Comparison of ENCODE assay signal across 9 cellular contexts in the genomic region with DNA sequence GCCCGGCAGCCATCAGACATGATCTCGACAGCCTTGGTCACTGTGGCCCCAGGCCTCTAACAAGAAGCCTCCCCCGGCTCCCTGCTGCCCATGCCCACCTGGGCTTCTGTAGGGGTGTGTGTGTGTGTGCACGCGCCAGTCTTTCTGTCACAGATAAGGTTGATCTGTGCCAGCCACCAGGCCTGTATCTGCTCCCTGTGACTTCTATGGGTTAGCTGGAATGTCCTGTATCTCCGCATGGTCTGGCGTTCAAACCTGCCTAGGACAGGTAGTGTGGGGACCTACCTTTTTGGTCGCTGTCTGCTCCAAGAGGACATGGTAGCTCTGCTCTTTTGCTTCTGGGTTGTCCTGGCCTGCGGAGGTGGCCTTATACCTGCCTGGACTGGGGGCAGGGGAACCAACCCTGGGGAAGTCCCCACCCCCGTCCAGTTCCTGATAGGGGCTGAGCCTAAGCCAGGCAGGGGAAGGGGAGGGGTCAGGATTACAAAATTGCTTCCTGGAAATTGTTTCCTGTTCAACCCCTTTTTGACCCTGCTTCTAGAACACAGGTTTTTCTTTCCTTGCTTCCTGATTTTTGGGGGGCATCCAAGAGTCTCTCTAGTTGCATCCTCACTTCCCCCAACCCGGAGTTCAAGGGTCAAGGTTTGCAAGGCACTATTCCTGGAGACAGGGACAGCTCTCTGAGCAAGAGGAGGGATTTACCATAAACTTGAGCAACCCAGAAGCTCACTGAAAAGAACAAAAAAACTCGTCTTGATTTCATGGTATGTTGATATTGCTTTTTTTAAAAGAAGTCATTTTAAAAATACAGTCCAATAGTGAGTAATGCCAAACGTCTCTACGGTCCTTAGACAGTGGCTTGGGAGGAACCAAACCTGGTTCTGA. TPM values are rescaled to one million over a fixed set of nuclear protein-coding genes. Genes with fewer than 3 reads are reported as not detected.
A peak's percentile ranks its signal among the peaks of the same experiment; 100 is the strongest.
DNase-seq lines count a peak whose midpoint lies in the region; ATAC-seq and TF ChIP-seq lines count a peak whose summit lies in the region.
"Had no signal": no experiment of that assay in that cellular context is flagged by ENCODE, and none has a peak within 500 bp of the region (broad histone marks: within the 10 kb centered on the region; RNA-seq: fewer than 3 reads in every experiment).

A gene with protein sequence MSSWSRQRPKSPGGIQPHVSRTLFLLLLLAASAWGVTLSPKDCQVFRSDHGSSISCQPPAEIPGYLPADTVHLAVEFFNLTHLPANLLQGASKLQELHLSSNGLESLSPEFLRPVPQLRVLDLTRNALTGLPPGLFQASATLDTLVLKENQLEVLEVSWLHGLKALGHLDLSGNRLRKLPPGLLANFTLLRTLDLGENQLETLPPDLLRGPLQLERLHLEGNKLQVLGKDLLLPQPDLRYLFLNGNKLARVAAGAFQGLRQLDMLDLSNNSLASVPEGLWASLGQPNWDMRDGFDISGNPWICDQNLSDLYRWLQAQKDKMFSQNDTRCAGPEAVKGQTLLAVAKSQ (minus strand): TSS at position 340 of the 885 bp plus-strand sequence. CDS start 23 bp downstream, at position 317.

- peak in 1 of 2 donors; percentile 52 for ATAC-seq in natural killer cell treated with Interleukin-12 subunit alpha and Interleukin-12 subunit beta and Interleukin-15 and Interleukin-18, amount 100 ng/mL, for 72 hours

- H3K4me1 Mint-ChIP-seq in natural killer cell treated with Interleukin-12 subunit alpha and Interleukin-12 subunit beta and Interleukin-15 and Interleukin-18, amount 100 ng/mL, for 72 hours (ENCODE audit: low read depth in 2 of 2): peaks cover 0 to 9% of the 10 kb centered on the region in 2 donors

- POLR2A ChIA-PET in GM10248 (lab: Yijun Ruan, JAX): no interaction called here

- intact Hi-C loops in posterior cingulate gyrus (cut with DNase I): no loop called here

- no peak within 1 kb of the TSS for H3K27ac ChIP-seq in Karpas-422 (ENCODE audit: low read length)

- H3K36me3 ChIP-seq in Karpas-422 (ENCODE audit: insufficient read depth, low read length): no peaks in the 10 kb centered on the region

- no peaks in the 10 kb centered on the region for H3K79me2 ChIP-seq in Karpas-422 (ENCODE audit: low read length)

- peak within 1 kb of the TSS; percentile 49 to 53 for H3K27ac Mint-ChIP-seq in natural killer cell treated with Interleukin-12 subunit alpha and Interleukin-12 subunit beta and Interleukin-15 and Interleukin-18, amount 100 ng/mL, for 72 hours

- DNase-seq in GM10248 (ENCODE audit: extremely low spot score) (peak; percentile 77), Karpas-422 (no peak), choroid plexus epithelial cell (ENCODE audit: low read depth) (peak; percentile 63), hepatic stellate cell (ENCODE audit: low spot score) (no peak), posterior cingulate gyrus (no peak), AG08395 (ENCODE audit: low spot score) (no peak)
- DNase-seq in natural killer cell treated with Interleukin-12 subunit alpha and Interleukin-12 subunit beta and Interleukin-15 and Interleukin-18, amount 100 ng/mL, for 72 hours (ENCODE audit: low spot score): no peak
- DNase-seq in effector CD8-positive, alpha-beta T cell (lab: John Stamatoyannopoulos, UW): no peak

- H3K4me3 Mint-ChIP-seq in natural killer cell treated with Interleukin-12 subunit alpha and Interleukin-12 subunit beta and Interleukin-15 and Interleukin-18, amount 100 ng/mL, for 72 hours: peak within 1 kb of the TSS; percentile 26

- H3K4me3 ChIP-seq in Karpas-422 (ENCODE audit: low read length): no peak within 1 kb of the TSS
- no peak within 1 kb of the TSS for H3K4me3 ChIP-seq in choroid plexus epithelial cell (ENCODE audit: low read depth, low read length)

- peak within 1 kb of the TSS; percentile 92 for H2AFZ ChIP-seq in Karpas-422 (ENCODE audit: low read length)

- no peak within 1 kb of the TSS for H3K4me2 ChIP-seq in Karpas-422 (ENCODE audit: low read depth, low read length, poor library complexity, severe bottlenecking)

- H3K9me3 Mint-ChIP-seq in natural killer cell treated with Interleukin-12 subunit alpha and Interleukin-12 subunit beta and Interleukin-15 and Interleukin-18, amount 100 ng/mL, for 72 hours: no peaks in the 10 kb centered on the region

- peaks cover 7 to 10% of the 10 kb centered on the region in 2 donors for H3K27me3 Mint-ChIP-seq in natural killer cell treated with Interleukin-12 subunit alpha and Interleukin-12 subunit beta and Interleukin-15 and Interleukin-18, amount 100 ng/mL, for 72 hours

- H3K9ac ChIP-seq in Karpas-422 (ENCODE audit: low read length): no peak within 1 kb of the TSS; the same call in 1 of the 2 replicates

- no peaks in the 10 kb centered on the region for H3K9me3 ChIP-seq in Karpas-422 (ENCODE audit: low read length)

- CTCF ChIA-PET in GM10248 (lab: Yijun Ruan, JAX): interaction anchor here (1.3 to 4.8 kb wide), 3 partner anchors 15 to 95 kb away, joined by 3 to 35 read pairs (median 4); no protein-coding TSS in a partner anchor

- 0 out of 2 replicates have a peak, but pooled peaks cover 3% of the 10 kb centered on the region for H3K27me3 ChIP-seq in Karpas-422 (ENCODE audit: low read length)

- no peaks in the 10 kb centered on the region for H3K9me2 ChIP-seq in Karpas-422 (replicated peaks; ENCODE audit: insufficient read depth, low read length)

- H4K20me1 ChIP-seq in Karpas-422 (ENCODE audit: insufficient read depth, low read depth, low read length): no peaks in the 10 kb centered on the region

- H3K4me1 ChIP-seq in Karpas-422 (ENCODE audit: low read length): no peaks in the 10 kb centered on the region

- no peaks in the 10 kb centered on the region for H3K36me3 Mint-ChIP-seq in natural killer cell treated with Interleukin-12 subunit alpha and Interleukin-12 subunit beta and Interleukin-15 and Interleukin-18, amount 100 ng/mL, for 72 hours

- TF ChIP-seq CTCF in GM10248 (IDR thresholded peaks at IDR 0.05; ENCODE audit: control extremely low read depth, extremely low read depth, low read depth, missing control alignments) (no peak), choroid plexus epithelial cell (conservative IDR thresholded peaks at IDR 0.05; ENCODE audit: low read depth, low read length) (no peak)

RNA-seq across cellular contexts. Expression of the gene that starts here (rescaled TPM):
- total RNA-seq in Karpas-422 (2014; rRNA removed; shearing (Covaris generic); ENCODE audit: low replicate concordance): 0.11 and 0.14 TPM in 2 replicates
- total RNA-seq in natural killer cell treated with Interleukin-12 subunit alpha and Interleukin-12 subunit beta and Interleukin-15 and Interleukin-18, amount 100 ng/mL, for 72 hours: under 1 TPM in 1 of 2 donors, not detected in 1; 0.36 TPM
- total RNA-seq: HT1080 had no signal

Comparison
In these comparisons a context has a peak if more than half of its experiments do, and no peak if none do; other contexts are left out.
1. DNase-seq: peak in GM10248 (single experiment) and choroid plexus epithelial cell (single experiment); none in Karpas-422 (single experiment), natural killer cell treated with Interleukin-12 subunit alpha and Interleukin-12 subunit beta and Interleukin-15 and Interleukin-18, amount 100 ng/mL, for 72 hours (single experiment), hepatic stellate cell (single experiment), posterior cingulate gyrus (0 of 10), AG08395 (single experiment) and effector CD8-positive, alpha-beta T cell (single experiment).